Comparison of ENCODE assay signal across 8 cellular contexts in the genomic region with DNA sequence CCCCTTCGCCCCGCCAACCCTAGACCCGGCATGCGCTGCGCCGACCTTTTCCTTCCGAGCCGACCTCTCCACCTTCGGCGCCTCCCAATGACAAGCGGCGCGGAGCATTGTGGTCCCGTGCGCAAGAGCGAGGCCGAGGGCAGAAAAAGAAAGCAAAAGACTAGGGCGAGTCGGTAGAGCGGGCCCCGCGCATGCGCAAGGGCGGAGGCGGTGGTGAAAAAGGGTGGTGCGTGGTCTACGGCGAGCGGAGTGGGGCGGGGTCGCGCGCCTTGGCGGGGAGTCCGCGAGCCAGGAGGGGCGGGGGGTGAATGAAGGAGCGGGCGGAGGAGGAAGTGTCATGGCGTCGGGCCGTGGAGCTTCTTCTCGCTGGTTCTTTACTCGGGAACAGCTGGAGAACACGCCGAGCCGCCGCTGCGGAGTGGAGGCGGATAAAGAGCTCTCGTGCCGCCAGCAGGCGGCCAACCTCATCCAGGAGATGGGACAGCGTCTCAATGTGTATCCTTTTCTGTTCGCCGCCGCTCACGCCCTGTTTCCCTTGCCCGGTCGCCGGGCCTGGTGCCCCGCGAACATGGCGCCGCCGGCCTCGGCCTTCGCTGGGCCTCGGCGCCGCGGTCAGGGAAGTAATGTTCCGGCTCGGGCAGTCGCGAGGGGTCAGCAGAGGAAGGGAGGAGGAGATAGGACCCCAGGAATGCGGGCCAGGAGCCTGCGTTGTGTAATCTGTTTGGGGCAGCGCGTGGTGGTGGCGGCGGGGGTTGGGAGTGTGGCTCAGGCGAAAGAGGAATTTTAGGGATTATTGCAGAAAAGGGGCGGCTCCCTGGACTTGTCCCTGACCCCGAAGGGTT. TPM values are rescaled to one million over a fixed set of nuclear protein-coding genes. Genes with fewer than 3 reads are reported as not detected.
A peak's percentile ranks its signal among the peaks of the same experiment; 100 is the strongest.
DNase-seq lines count a peak whose midpoint lies in the region; ATAC-seq, FAIRE-seq and TF ChIP-seq lines count a peak whose summit lies in the region.

A gene (plus strand): TSS at position 305 of the 842 bp plus-strand sequence. CDS start 33 bp downstream, at position 338.

- no peaks in the 10 kb centered on the region for H3K9me3 ChIP-seq in astrocyte (ENCODE audit: insufficient read depth, low read depth, low read length)
- no peaks in the 10 kb centered on the region for H3K9me3 ChIP-seq in right cardiac atrium (ENCODE audit: control insufficient read depth, low read length)
- H3K9me3 ChIP-seq in uterus = no peaks in the 10 kb centered on the region

- peaks cover 51% of the 10 kb centered on the region for H3K79me2 ChIP-seq in astrocyte (ENCODE audit: insufficient read depth, low read length)

- no peaks in the 10 kb centered on the region for H3K36me3 ChIP-seq in astrocyte (ENCODE audit: insufficient read depth, low read length)
- H3K36me3 ChIP-seq in uterus = no peaks in the 10 kb centered on the region

- TF ChIP-seq POLR2A in GM18505 (IDR thresholded peaks at IDR 0.05; ENCODE audit: borderline replicate concordance, extremely low read depth, insufficient read depth, insufficient read length) (peak; percentile 74), uterus (IDR thresholded peaks at IDR 0.05) (peak; percentile 31)

- peak within 1 kb of the TSS; percentile 98 for H3K27ac Mint-ChIP-seq in astrocyte (ENCODE audit: unreplicated experiment)

- peak within 1 kb of the TSS; percentile 94 for H3K4me3 ChIP-seq in astrocyte (ENCODE audit: insufficient read depth, low read depth, low read length)
- peak within 1 kb of the TSS; percentile 81 for H3K4me3 ChIP-seq in right cardiac atrium (ENCODE audit: low read length)
- peak within 1 kb of the TSS; percentile 79 to 96 for H3K4me3 ChIP-seq in uterus

- H3K4me2 ChIP-seq in astrocyte (ENCODE audit: low read length) = peak within 1 kb of the TSS; percentile 90

- DNase-seq in NCI-H2029 (lab: John Stamatoyannopoulos, UW) (peak; percentile 97), T-helper 22 cell (ENCODE audit: low read depth) (peak; percentile 99), astrocyte (ENCODE audit: low read depth) (peak; percentile 96), right cardiac atrium (peak; percentile 99 to 100 (median 99)), pulmonary artery endothelial cell (ENCODE audit: low read depth, low spot score) (peak; percentile 95), uterus (peak; percentile 98 to 99)

- peak within 1 kb of the TSS; percentile 99 for H2AFZ ChIP-seq in astrocyte (ENCODE audit: low read depth, low read length)

- intact Hi-C loops in right cardiac atrium (cut with DNase I) = no loop called here
- intact Hi-C loops in uterus (cut with DNase I; ENCODE audit: low total_unique reads) = no loop called here

- H3K27ac ChIP-seq in astrocyte (ENCODE audit: low read depth, low read length) = peak within 1 kb of the TSS; percentile 99
- H3K27ac ChIP-seq in right cardiac atrium (ENCODE audit: low read length) = peak within 1 kb of the TSS; percentile 76
- H3K27ac ChIP-seq in uterus = peak within 1 kb of the TSS; percentile 95

- H3K9ac ChIP-seq in astrocyte (ENCODE audit: low read length) = peak within 1 kb of the TSS; percentile 100

- WGBS in right cardiac atrium = under 1% methylated on average over 85 of the region's 85 CpGs

- H3K27me3 Mint-ChIP-seq in astrocyte (ENCODE audit: low read depth, unreplicated experiment) = no peaks in the 10 kb centered on the region

- TF ChIP-seq CTCF in astrocyte (IDR thresholded peaks at IDR 0.05; ENCODE audit: insufficient read depth, low read depth, low read length) (no peak), uterus (IDR thresholded peaks at IDR 0.05) (peak in 1 of 4 experiments; percentile 23)

- no peak for FAIRE-seq in astrocyte (lab: Jason Lieb, UNC)

- no peaks in the 10 kb centered on the region for H3K36me3 Mint-ChIP-seq in astrocyte (ENCODE audit: low read depth, unreplicated experiment)

- H3K9me3 Mint-ChIP-seq in astrocyte (ENCODE audit: unreplicated experiment) = no peaks in the 10 kb centered on the region

- H4K20me1 ChIP-seq in astrocyte (ENCODE audit: insufficient read depth, low read length) = peaks cover 42% of the 10 kb centered on the region

- H3K4me3 Mint-ChIP-seq in astrocyte (ENCODE audit: unreplicated experiment) = peak within 1 kb of the TSS; percentile 94

- H3K4me1 ChIP-seq in astrocyte (ENCODE audit: insufficient read depth, low read length) (peaks cover 13% of the 10 kb centered on the region), right cardiac atrium (ENCODE audit: control insufficient read depth, insufficient read depth, low read length) (peaks cover 3% of the 10 kb centered on the region), uterus (peaks cover 4 to 15% of the 10 kb centered on the region in 2 donors)

- peak; percentile 81 for ATAC-seq in GM18505 (IDR thresholded peaks at IDR 0.05; ENCODE audit: unreplicated experiment)
- ATAC-seq in HG02973 (IDR thresholded peaks at IDR 0.05; ENCODE audit: unreplicated experiment) = peak; percentile 83
- ATAC-seq in right cardiac atrium = peak; percentile 96 to 97

- peaks cover 10% of the 10 kb centered on the region for H3K4me1 Mint-ChIP-seq in astrocyte (ENCODE audit: low read depth, unreplicated experiment)

- H3K27me3 ChIP-seq in astrocyte (ENCODE audit: insufficient read depth, low read length) = no peaks in the 10 kb centered on the region
- H3K27me3 ChIP-seq in right cardiac atrium (ENCODE audit: control insufficient read depth, insufficient read depth) = no peaks in the 10 kb centered on the region
- H3K27me3 ChIP-seq in uterus = no peaks in the 10 kb centered on the region

RNA-seq across cellular contexts. Expression of the gene that starts here (rescaled TPM):
- 33.2 and 33.4 TPM in 2 replicates for total RNA-seq in astrocyte
- total RNA-seq in right cardiac atrium = 10 to 100 TPM; 21.8 to 23.9 (median 22.6) TPM
- 9.0 TPM for polyA plus RNA-seq in right cardiac atrium
- 23.9 and 35.6 TPM in 2 replicates for total RNA-seq in pulmonary artery endothelial cell
- 100 to 1,000 TPM in 2 of 4 donors, 10 to 100 TPM in 2; 53.2 to 152 (median 84.9) TPM for total RNA-seq in uterus

Comparison
In these comparisons a context has a peak if more than half of its experiments do, and no peak if none do; other contexts are left out.
1. Peak in every context shown above with its lines: DNase-seq, ATAC-seq, H3K4me3 ChIP-seq and H3K27ac ChIP-seq.